1 cellular context compared by ENCODE assay signal in the genomic region with DNA sequence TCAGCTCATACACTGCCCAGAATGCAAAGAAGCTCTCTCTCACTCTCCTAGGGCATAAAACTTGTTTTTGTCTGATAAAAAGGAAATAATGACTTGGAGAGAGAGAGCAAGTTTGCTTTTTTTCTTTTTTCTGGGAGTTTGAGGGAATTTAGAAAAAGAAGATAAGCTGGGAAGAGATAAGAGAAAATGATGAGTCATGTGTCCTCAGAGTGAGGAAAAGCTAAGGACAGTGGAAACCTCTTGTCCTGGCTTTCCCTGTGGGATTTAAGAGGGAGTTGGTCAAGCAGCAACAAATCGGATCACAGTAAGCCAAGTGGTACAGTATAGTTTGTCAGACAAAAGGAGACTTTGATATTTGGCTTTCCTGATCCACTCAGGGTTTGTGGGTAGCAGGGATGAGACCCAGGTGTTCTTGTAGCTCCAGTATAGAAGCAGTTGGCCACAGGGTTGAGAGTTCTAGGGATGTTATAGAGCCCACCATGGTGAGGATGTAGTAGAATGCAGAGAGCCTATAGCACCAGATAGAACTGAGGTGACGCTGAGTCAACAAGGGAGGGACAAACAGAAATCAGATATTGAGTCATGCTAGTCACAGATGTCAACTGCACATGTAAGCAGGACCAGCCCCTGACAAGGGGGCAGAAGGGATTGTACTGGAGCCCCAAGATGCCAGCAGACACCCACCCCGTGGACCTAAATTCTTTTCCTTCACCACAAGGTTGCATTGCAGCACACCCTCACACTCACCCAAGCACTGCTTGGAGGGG.
TF ChIP-seq lines count a peak whose summit lies in the region.

No MANE protein-coding gene starts in this region.

TF ChIP-seq in K562, 482 proteins besides CTCF, POLR2A, EP300 and RAD21 (continued from another document and continues in another):
- TF ChIP-seq AFF4 (CRISPR knock-in tag; IDR thresholded peaks at IDR 0.05) (no peak), FOXM1 (IDR thresholded peaks at IDR 0.05; ENCODE audit: low read depth) (no peak), FOXM1 (CRISPR knock-in tag; IDR thresholded peaks at IDR 0.05; ENCODE audit: low read depth) (no peak), HMG20A (CRISPR knock-in tag; conservative IDR thresholded peaks at IDR 0.05) (no peak), DPF2 (IDR thresholded peaks at IDR 0.05) (peak; percentile 33; the same call in 1 of the 2 replicates), PURB (CRISPR knock-in tag; IDR thresholded peaks at IDR 0.05; ENCODE audit: low read depth) (no peak), EHMT2 (IDR thresholded peaks at IDR 0.05) (no peak), PPARD (CRISPR knock-in tag; IDR thresholded peaks at IDR 0.05) (no peak), SMAD4 (CRISPR knock-in tag; conservative IDR thresholded peaks at IDR 0.05) (no peak), CREM (IDR thresholded peaks at IDR 0.05; ENCODE audit: low read depth) (peak; percentile 57), HNRNPK (IDR thresholded peaks at IDR 0.05; ENCODE audit: low read depth, low read length, poor library complexity, severe bottlenecking) (no peak), NFRKB (IDR thresholded peaks at IDR 0.05; ENCODE audit: low read depth) (no peak), FOXA1 (IDR thresholded peaks at IDR 0.05; ENCODE audit: borderline replicate concordance) (no peak), ZNF707 (CRISPR knock-in tag; conservative IDR thresholded peaks at IDR 0.05) (no peak), FOXK2 (conservative IDR thresholded peaks at IDR 0.05 in 1 of 2, IDR thresholded peaks at IDR 0.05 in 1 of 2; ENCODE audit: low read depth in 2 of 2) (peak in 1 of 2 experiments; percentile 50; a peak in 1 of 4 replicates), ARID1B (IDR thresholded peaks at IDR 0.05) (peak; percentile 46; the same call in 1 of the 2 replicates), ZNF184 (CRISPR knock-in tag; IDR thresholded peaks at IDR 0.05) (no peak), C11orf30 (IDR thresholded peaks at IDR 0.05; ENCODE audit: low read depth) (peak; percentile 79), BRF1 (IDR thresholded peaks at IDR 0.05; ENCODE audit: borderline replicate concordance, extremely low read depth, insufficient read length) (no peak), CBFA2T2 (conservative IDR thresholded peaks at IDR 0.05) (no peak), ZNF316 (IDR thresholded peaks at IDR 0.05) (peak; percentile 81), BACH1 (tag; IDR thresholded peaks at IDR 0.05) (0 out of 2 replicates have a peak, but pooled peaks have one; percentile 36), FOXK1 (CRISPR knock-in tag; IDR thresholded peaks at IDR 0.05; ENCODE audit: borderline replicate concordance) (no peak), MEIS2 (IDR thresholded peaks at IDR 0.05; ENCODE audit: partially characterized antibody) (peak; percentile 8), NR4A1 (CRISPR knock-in tag; IDR thresholded peaks at IDR 0.05) (0 out of 2 replicates have a peak, but pooled peaks have one; percentile 17), NR4A1 (tag; IDR thresholded peaks at IDR 0.05) (no peak), RCOR1 (IDR thresholded peaks at IDR 0.05; ENCODE audit: borderline replicate concordance in 1 of 2, low read depth in 2 of 2, low read length in 2 of 2) (peak in 1 of 2 experiments; percentile 54; a peak in 2 of 4 replicates), ETS2 (tag; IDR thresholded peaks at IDR 0.05; ENCODE audit: borderline replicate concordance, poor library complexity, severe bottlenecking) (no peak), SREBF2 (CRISPR knock-in tag; IDR thresholded peaks at IDR 0.05) (no peak), ZKSCAN1 (IDR thresholded peaks at IDR 0.05; ENCODE audit: low read depth, low read length) (no peak), GTF2B (IDR thresholded peaks at IDR 0.05; ENCODE audit: extremely low read depth, insufficient read length) (no peak), SLC30A9 (CRISPR knock-in tag; IDR thresholded peaks at IDR 0.05) (no peak), ZNF311 (CRISPR knock-in tag; IDR thresholded peaks at IDR 0.05) (no peak), DACH1 (IDR thresholded peaks at IDR 0.05; ENCODE audit: partially characterized antibody) (no peak), POLR2H (tag; IDR thresholded peaks at IDR 0.05; ENCODE audit: low read depth) (no peak), ZNF224 (CRISPR knock-in tag; IDR thresholded peaks at IDR 0.05) (no peak), SMAD2 (IDR thresholded peaks at IDR 0.05; ENCODE audit: low read depth, low read length) (no peak), ZNF589 (CRISPR knock-in tag; IDR thresholded peaks at IDR 0.05; ENCODE audit: low read depth) (no peak), NFIC (IDR thresholded peaks at IDR 0.05) (no peak), VEZF1 (CRISPR knock-in tag; IDR thresholded peaks at IDR 0.05) (0 out of 2 replicates have a peak, but pooled peaks have one; percentile 24), CBFA2T3 (IDR thresholded peaks at IDR 0.05) (peak; percentile 6; the same call in 1 of the 2 replicates), ZNF764 (CRISPR knock-in tag; IDR thresholded peaks at IDR 0.05; ENCODE audit: low read depth) (no peak), SMARCA4 (IDR thresholded peaks at IDR 0.05) (peak; percentile 56; the same call in 1 of the 2 replicates), PHTF2 (CRISPR knock-in tag; IDR thresholded peaks at IDR 0.05) (no peak), MAFK (IDR thresholded peaks at IDR 0.05; ENCODE audit: low read length) (peak; percentile 66), SPI1 (IDR thresholded peaks at IDR 0.05; ENCODE audit: borderline replicate concordance, low read depth, low read length) (no peak), FOXA3 (CRISPR knock-in tag; conservative IDR thresholded peaks at IDR 0.05 in 1 of 2, IDR thresholded peaks at IDR 0.05 in 1 of 2) (peak in 1 of 2 experiments; percentile 92; a peak in 2 of 4 replicates), ZNF655 (CRISPR knock-in tag; IDR thresholded peaks at IDR 0.05) (no peak), ATF1 (CRISPR knock-in tag; IDR thresholded peaks at IDR 0.05) (no peak), ATF1 (tag; IDR thresholded peaks at IDR 0.05) (peak; percentile 54; the same call in 1 of the 2 replicates)
- TF ChIP-seq, protein P1, sequence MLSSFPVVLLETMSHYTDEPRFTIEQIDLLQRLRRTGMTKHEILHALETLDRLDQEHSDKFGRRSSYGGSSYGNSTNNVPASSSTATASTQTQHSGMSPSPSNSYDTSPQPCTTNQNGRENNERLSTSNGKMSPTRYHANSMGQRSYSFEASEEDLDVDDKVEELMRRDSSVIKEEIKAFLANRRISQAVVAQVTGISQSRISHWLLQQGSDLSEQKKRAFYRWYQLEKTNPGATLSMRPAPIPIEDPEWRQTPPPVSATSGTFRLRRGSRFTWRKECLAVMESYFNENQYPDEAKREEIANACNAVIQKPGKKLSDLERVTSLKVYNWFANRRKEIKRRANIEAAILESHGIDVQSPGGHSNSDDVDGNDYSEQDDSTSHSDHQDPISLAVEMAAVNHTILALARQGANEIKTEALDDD (IDR thresholded peaks at IDR 0.05): peak; percentile 55; the same call in 1 of the 2 replicates
- TF ChIP-seq, protein P2, sequence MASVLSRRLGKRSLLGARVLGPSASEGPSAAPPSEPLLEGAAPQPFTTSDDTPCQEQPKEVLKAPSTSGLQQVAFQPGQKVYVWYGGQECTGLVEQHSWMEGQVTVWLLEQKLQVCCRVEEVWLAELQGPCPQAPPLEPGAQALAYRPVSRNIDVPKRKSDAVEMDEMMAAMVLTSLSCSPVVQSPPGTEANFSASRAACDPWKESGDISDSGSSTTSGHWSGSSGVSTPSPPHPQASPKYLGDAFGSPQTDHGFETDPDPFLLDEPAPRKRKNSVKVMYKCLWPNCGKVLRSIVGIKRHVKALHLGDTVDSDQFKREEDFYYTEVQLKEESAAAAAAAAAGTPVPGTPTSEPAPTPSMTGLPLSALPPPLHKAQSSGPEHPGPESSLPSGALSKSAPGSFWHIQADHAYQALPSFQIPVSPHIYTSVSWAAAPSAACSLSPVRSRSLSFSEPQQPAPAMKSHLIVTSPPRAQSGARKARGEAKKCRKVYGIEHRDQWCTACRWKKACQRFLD (CRISPR knock-in tag; IDR thresholded peaks at IDR 0.05): no peak
- TF ChIP-seq, protein P3, sequence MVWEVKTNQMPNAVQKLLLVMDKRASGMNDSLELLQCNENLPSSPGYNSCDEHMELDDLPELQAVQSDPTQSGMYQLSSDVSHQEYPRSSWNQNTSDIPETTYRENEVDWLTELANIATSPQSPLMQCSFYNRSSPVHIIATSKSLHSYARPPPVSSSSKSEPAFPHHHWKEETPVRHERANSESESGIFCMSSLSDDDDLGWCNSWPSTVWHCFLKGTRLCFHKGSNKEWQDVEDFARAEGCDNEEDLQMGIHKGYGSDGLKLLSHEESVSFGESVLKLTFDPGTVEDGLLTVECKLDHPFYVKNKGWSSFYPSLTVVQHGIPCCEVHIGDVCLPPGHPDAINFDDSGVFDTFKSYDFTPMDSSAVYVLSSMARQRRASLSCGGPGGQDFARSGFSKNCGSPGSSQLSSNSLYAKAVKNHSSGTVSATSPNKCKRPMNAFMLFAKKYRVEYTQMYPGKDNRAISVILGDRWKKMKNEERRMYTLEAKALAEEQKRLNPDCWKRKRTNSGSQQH (CRISPR knock-in tag; IDR thresholded peaks at IDR 0.05): no peak
- TF ChIP-seq, protein P4, sequence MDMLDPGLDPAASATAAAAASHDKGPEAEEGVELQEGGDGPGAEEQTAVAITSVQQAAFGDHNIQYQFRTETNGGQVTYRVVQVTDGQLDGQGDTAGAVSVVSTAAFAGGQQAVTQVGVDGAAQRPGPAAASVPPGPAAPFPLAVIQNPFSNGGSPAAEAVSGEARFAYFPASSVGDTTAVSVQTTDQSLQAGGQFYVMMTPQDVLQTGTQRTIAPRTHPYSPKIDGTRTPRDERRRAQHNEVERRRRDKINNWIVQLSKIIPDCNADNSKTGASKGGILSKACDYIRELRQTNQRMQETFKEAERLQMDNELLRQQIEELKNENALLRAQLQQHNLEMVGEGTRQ (CRISPR knock-in tag; IDR thresholded peaks at IDR 0.05): no peak
- TF ChIP-seq, protein P5, sequence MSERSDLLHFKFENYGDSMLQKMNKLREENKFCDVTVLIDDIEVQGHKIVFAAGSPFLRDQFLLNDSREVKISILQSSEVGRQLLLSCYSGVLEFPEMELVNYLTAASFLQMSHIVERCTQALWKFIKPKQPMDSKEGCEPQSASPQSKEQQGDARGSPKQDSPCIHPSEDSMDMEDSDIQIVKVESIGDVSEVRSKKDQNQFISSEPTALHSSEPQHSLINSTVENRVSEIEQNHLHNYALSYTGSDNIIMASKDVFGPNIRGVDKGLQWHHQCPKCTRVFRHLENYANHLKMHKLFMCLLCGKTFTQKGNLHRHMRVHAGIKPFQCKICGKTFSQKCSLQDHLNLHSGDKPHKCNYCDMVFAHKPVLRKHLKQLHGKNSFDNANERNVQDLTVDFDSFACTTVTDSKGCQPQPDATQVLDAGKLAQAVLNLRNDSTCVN (CRISPR knock-in tag; IDR thresholded peaks at IDR 0.05): 0 out of 2 replicates have a peak, but pooled peaks have one; percentile 17
